12 cellular contexts compared by ENCODE assay signal in the genomic region with DNA sequence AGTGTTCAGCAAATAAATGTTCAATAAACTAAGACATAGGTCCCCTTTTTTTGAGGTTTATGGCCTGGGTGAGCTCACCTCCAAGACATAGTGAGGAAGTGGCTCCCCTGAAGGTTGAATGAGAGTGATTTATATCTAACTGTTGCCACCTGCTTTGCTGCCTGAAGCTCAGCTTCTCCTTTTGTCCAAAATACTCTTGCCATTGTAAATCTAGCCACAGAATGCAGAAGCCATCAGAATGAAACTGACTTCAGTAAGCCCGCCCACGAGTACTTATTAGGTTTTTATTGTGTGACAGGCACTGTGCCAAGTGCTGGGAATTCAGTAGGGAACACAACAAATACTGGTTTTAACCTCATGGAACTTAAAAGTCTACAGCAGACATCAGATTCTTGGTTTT. TPM values are rescaled to one million over a fixed set of nuclear protein-coding genes. Genes with fewer than 3 reads are reported as not detected.
A peak's percentile ranks its signal among the peaks of the same experiment; 100 is the strongest.
DNase-seq lines count a peak whose midpoint lies in the region; ATAC-seq and TF ChIP-seq lines count a peak whose summit lies in the region.
"Had no signal": no experiment of that assay in that cellular context is flagged by ENCODE, and none has a peak within 500 bp of the region (broad histone marks: within the 10 kb centered on the region; RNA-seq: fewer than 3 reads in every experiment).

No MANE protein-coding gene starts in this region.

- peak; percentile 80 for DNase-seq in NB4 (ENCODE audit: low read depth)
- DNase-seq in brain microvascular endothelial cell, result peak; percentile 31
- no peak for DNase-seq in CD8-positive, alpha-beta T cell
- no peak for DNase-seq in trophoblast cell
- no peak for DNase-seq in NCI-H226
- no peak for DNase-seq in sigmoid colon
- DNase-seq: CD4-positive, CD25-positive, alpha-beta regulatory T cell; Peyer's patch had no signal

- H3K4ac ChIP-seq in trophoblast cell (ENCODE audit: low read depth, low read length), result no peak overlapping the region

- TF ChIP-seq CTCF in NB4 (IDR thresholded peaks at IDR 0.05; ENCODE audit: low read depth, low read length) (no peak), brain microvascular endothelial cell (IDR thresholded peaks at IDR 0.05; ENCODE audit: low read depth, low read length, missing control alignments) (no peak), sigmoid colon (IDR thresholded peaks at IDR 0.05) (no peak)
- no peak for TF ChIP-seq CTCF in CD8-positive, alpha-beta T cell (IDR thresholded peaks at IDR 0.05)

- H3K27me3 ChIP-seq in BLaER1 treated with 17β-estradiol and CSF1 and Interleukin-3, amounts not matched to agents 10 nM and 100 nM, result no peaks in the 10 kb centered on the region
- H3K27me3 ChIP-seq in brain microvascular endothelial cell (replicated peaks) (no peaks in the 10 kb centered on the region), trophoblast cell (ENCODE audit: insufficient read depth, low read length) (no peaks in the 10 kb centered on the region), sigmoid colon (no peaks in the 10 kb centered on the region)
- no peaks in the 10 kb centered on the region for H3K27me3 ChIP-seq in CD8-positive, alpha-beta T cell (ENCODE audit: insufficient read depth, low read length)
- H3K27me3 ChIP-seq: Peyer's patch had no signal

- H3K79me2 ChIP-seq in trophoblast cell (ENCODE audit: control insufficient read depth, insufficient read depth, low read length, poor library complexity), result no peaks in the 10 kb centered on the region

- H3K4me3 Mint-ChIP-seq in CD8-positive, alpha-beta T cell, result no peak overlapping the region

- no peak overlapping the region for H3K14ac ChIP-seq in trophoblast cell (ENCODE audit: low read length)

- no peaks in the 10 kb centered on the region for H4K20me1 ChIP-seq in BLaER1 treated with 17β-estradiol and CSF1 and Interleukin-3, amounts not matched to agents 10 nM and 100 nM

- no peak overlapping the region for H3K18ac ChIP-seq in trophoblast cell (ENCODE audit: low read length)

- peaks cover 28 to 40% (median 33%) of the 10 kb centered on the region in 10 experiments for H3K4me1 ChIP-seq in BLaER1 treated with 17β-estradiol and CSF1 and Interleukin-3, amounts not matched to agents 10 nM and 100 nM
- H3K4me1 ChIP-seq in CD8-positive, alpha-beta T cell (ENCODE audit: insufficient read depth, low read length), result peaks cover 14% of the 10 kb centered on the region
- H3K4me1 ChIP-seq in trophoblast cell (ENCODE audit: control insufficient read depth in 1 of 2, insufficient read depth in 2 of 2, low read length in 2 of 2) (no peaks in the 10 kb centered on the region), sigmoid colon (peaks cover 0 to 13% (median 13%) of the 10 kb centered on the region in 4 donors)

- CTCF ChIA-PET in CD8-positive, alpha-beta T cell (lab: Charles Lee), result interaction anchor here (0.9 to 2.5 kb wide), 8 partner anchors 9 to 259 kb away, joined by 3 to 12 read pairs (median 4); no protein-coding TSS in a partner anchor

- H3K9me3 Mint-ChIP-seq in CD8-positive, alpha-beta T cell, result no peaks in the 10 kb centered on the region
- H3K9me3 Mint-ChIP-seq: CD4-positive, CD25-positive, alpha-beta regulatory T cell had no signal

- H2AFZ ChIP-seq in trophoblast cell (ENCODE audit: insufficient read depth, low read length, poor library complexity), result no peak overlapping the region

- POLR2A ChIA-PET in CD8-positive, alpha-beta T cell (lab: Charles Lee), result no interaction called here

- no peak overlapping the region for H3K4me3 ChIP-seq in BLaER1 treated with 17β-estradiol and CSF1 and Interleukin-3, amounts not matched to agents 10 nM and 100 nM
- no peak overlapping the region for H3K4me3 ChIP-seq in NB4 (ENCODE audit: low read depth, low read length)
- no peak overlapping the region for H3K4me3 ChIP-seq in brain microvascular endothelial cell (ENCODE audit: low read depth, low read length)
- no peak overlapping the region for H3K4me3 ChIP-seq in CD8-positive, alpha-beta T cell (ENCODE audit: low read depth, low read length)
- H3K4me3 ChIP-seq in trophoblast cell (ENCODE audit: low read depth, low read length), result no peak overlapping the region
- no peak overlapping the region for H3K4me3 ChIP-seq in sigmoid colon
- H3K4me3 ChIP-seq: coronary artery, Peyer's patch had no signal

- TF ChIP-seq EP300 in sigmoid colon (IDR thresholded peaks at IDR 0.05), result no peak

- TF ChIP-seq POLR2A in NB4 (IDR thresholded peaks at IDR 0.05; ENCODE audit: extremely low read depth, insufficient read length) (no peak), sigmoid colon (IDR thresholded peaks at IDR 0.05) (no peak)

- no peak overlapping the region for H2BK12ac ChIP-seq in trophoblast cell (ENCODE audit: low read length)

- intact Hi-C loops in CD8-positive, alpha-beta T cell (cut with DNase I, micrococcal nuclease), result loop anchor here in 1 of 2 experiments (10.0 kb wide), 1 partner anchor 129 kb away; no protein-coding TSS in a partner anchor
- intact Hi-C loops in sigmoid colon (cut with DNase I), result loop anchor here (5.0 kb wide), 1 partner anchor 296 kb away; the partner anchor contains the start of gene ARL9

- H4K91ac ChIP-seq in trophoblast cell (ENCODE audit: low read depth, low read length), result no peak overlapping the region

- H2BK5ac ChIP-seq in trophoblast cell (ENCODE audit: low read depth, low read length, poor library complexity), result no peak overlapping the region

- no peaks in the 10 kb centered on the region for H3K9me3 ChIP-seq in BLaER1 treated with 17β-estradiol and CSF1 and Interleukin-3, amounts not matched to agents 10 nM and 100 nM (replicated peaks in 1 of 11)
- no peaks in the 10 kb centered on the region for H3K9me3 ChIP-seq in CD8-positive, alpha-beta T cell (ENCODE audit: low read length)
- H3K9me3 ChIP-seq in trophoblast cell (ENCODE audit: insufficient read depth, low read depth, low read length) (no peaks in the 10 kb centered on the region), sigmoid colon (no peaks in the 10 kb centered on the region)
- H3K9me3 ChIP-seq: Peyer's patch had no signal

- H3K4me1 Mint-ChIP-seq in CD8-positive, alpha-beta T cell (ENCODE audit: low read depth), result peaks cover 27% of the 10 kb centered on the region

- WGBS in trophoblast cell (ENCODE audit: extremely low coverage, insufficient coverage, insufficient read length), result no CpG with 5 or more reads among the region's 2 CpGs
- 3 to 12% methylated on average over 2 of the region's 2 CpGs for WGBS in sigmoid colon, 2 donors

- H3K23ac ChIP-seq in trophoblast cell (ENCODE audit: low read length), result no peak overlapping the region

- H3K4me2 ChIP-seq in BLaER1 treated with 17β-estradiol and CSF1 and Interleukin-3, amounts not matched to agents 10 nM and 100 nM, result peak overlapping the region; percentile 33 to 70 (median 55); a peak in 21 of 22 replicates
- no peak overlapping the region for H3K4me2 ChIP-seq in trophoblast cell (ENCODE audit: low read length)

- H4K12ac ChIP-seq in trophoblast cell (ENCODE audit: low read depth, low read length), result no peak overlapping the region

- H3K36me3 Mint-ChIP-seq in CD8-positive, alpha-beta T cell, result peaks cover 5% of the 10 kb centered on the region
- H3K36me3 Mint-ChIP-seq: CD4-positive, CD25-positive, alpha-beta regulatory T cell had no signal

- no peak overlapping the region for H3K27ac ChIP-seq in BLaER1 treated with 17β-estradiol and CSF1 and Interleukin-3, amounts not matched to agents 10 nM and 100 nM
- H3K27ac ChIP-seq in brain microvascular endothelial cell (no peak overlapping the region), trophoblast cell (ENCODE audit: low read depth, low read length) (no peak overlapping the region), sigmoid colon (no peak overlapping the region)
- no peak overlapping the region for H3K27ac ChIP-seq in CD8-positive, alpha-beta T cell (ENCODE audit: low read depth, low read length)
- H3K27ac ChIP-seq: coronary artery, Peyer's patch had no signal

- no peak overlapping the region for H2BK120ac ChIP-seq in trophoblast cell (ENCODE audit: insufficient read depth, low read length, poor library complexity)

- no peak overlapping the region for H3K27ac Mint-ChIP-seq in CD8-positive, alpha-beta T cell

- peak; percentile 46 for ATAC-seq in GM21723 (IDR thresholded peaks at IDR 0.05; ENCODE audit: unreplicated experiment)
- no peak for ATAC-seq in CD8-positive, alpha-beta T cell

- in situ Hi-C loops in brain microvascular endothelial cell (cut with HindIII; ENCODE audit: low pct_ligation_motif_present, low sequenced_read_pairs), result no loop called here

- no peak overlapping the region for H4K8ac ChIP-seq in trophoblast cell (ENCODE audit: low read depth, low read length)

- no peaks in the 10 kb centered on the region for H3K27me3 Mint-ChIP-seq in CD8-positive, alpha-beta T cell (ENCODE audit: low read depth)

- no peak overlapping the region for H3K9ac ChIP-seq in BLaER1 treated with 17β-estradiol and CSF1 and Interleukin-3, amounts not matched to agents 10 nM and 100 nM
- H3K9ac ChIP-seq in trophoblast cell (ENCODE audit: low read length), result no peak overlapping the region

- no peaks in the 10 kb centered on the region for H3K79me1 ChIP-seq in trophoblast cell (ENCODE audit: low read length)

- H3K36me3 ChIP-seq in BLaER1 treated with 17β-estradiol and CSF1 and Interleukin-3, amounts not matched to agents 10 nM and 100 nM, result no peaks in the 10 kb centered on the region
- no peaks in the 10 kb centered on the region for H3K36me3 ChIP-seq in brain microvascular endothelial cell (replicated peaks)
- no peaks in the 10 kb centered on the region for H3K36me3 ChIP-seq in CD8-positive, alpha-beta T cell (ENCODE audit: insufficient read depth, low read length)
- no peaks in the 10 kb centered on the region for H3K36me3 ChIP-seq in trophoblast cell (ENCODE audit: control insufficient read depth in 1 of 2, insufficient read depth in 2 of 2, low read length in 2 of 2)
- H3K36me3 ChIP-seq in sigmoid colon, result no peaks in the 10 kb centered on the region
- H3K36me3 ChIP-seq: Peyer's patch had no signal

- no peak overlapping the region for H2AK5ac ChIP-seq in trophoblast cell (ENCODE audit: low read length)

RNA-seq across cellular contexts. Expression of gene SPINK2, which starts 18.0 kb away (rescaled TPM):
- 1 to 10 TPM; 2.6 to 4.4 TPM for total RNA-seq in CD8-positive, alpha-beta T cell
- not detected in 2 replicates for polyA plus RNA-seq in trophoblast cell (2013)
- total RNA-seq in sigmoid colon, result 1 to 10 TPM in 1 of 4 donors, not detected in 3; 4.6 TPM
- under 1 TPM in 1 of 3 donors, not detected in 2; 0.99 TPM for polyA plus RNA-seq in sigmoid colon
- total RNA-seq: Peyer's patch, posterior vena cava had no signal

Comparison
In these comparisons a context has a peak if more than half of its experiments do, and no peak if none do; other contexts are left out.
1. DNase-seq: peak in NB4 (single experiment) and brain microvascular endothelial cell (single experiment); none in CD8-positive, alpha-beta T cell (0 of 7), trophoblast cell (0 of 2), NCI-H226 (single experiment) and sigmoid colon (single experiment).